In genomic region chr7:21041666-21042065, GRCh38 we compare ENCODE assay signal across 16 cellular contexts.
DNase-seq lines count a peak whose midpoint lies in the region; ATAC-seq and TF ChIP-seq lines count a peak whose summit lies in the region.
"Had no signal": no experiment of that assay in that cellular context is flagged by ENCODE, and none has a peak within 500 bp of the region (broad histone marks: within the 10 kb centered on the region; RNA-seq: fewer than 3 reads in every experiment).

No MANE protein-coding gene starts in this region.

- peak overlapping the region; percentile 18; the same call in 2 of the 3 replicates for H3K4me3 Mint-ChIP-seq in GM23338
- H3K4me3 Mint-ChIP-seq in glutamatergic neuron (ENCODE audit: unreplicated experiment): no peak overlapping the region

- H3K36me3 ChIP-seq in GM23338 (ENCODE audit: insufficient read depth) (no peaks in the 10 kb centered on the region), NT2/D1 (ENCODE audit: insufficient read depth, insufficient read length, low read length) (no peaks in the 10 kb centered on the region)
- H3K36me3 ChIP-seq: SJCRH30 had no signal

- H3K4me1 ChIP-seq in GM23338 (ENCODE audit: insufficient read depth) (peaks cover 49% of the 10 kb centered on the region), NT2/D1 (ENCODE audit: insufficient read depth, insufficient read length) (no peaks in the 10 kb centered on the region)
- H3K4me1 ChIP-seq: SJCRH30 had no signal

- H3K4me1 Mint-ChIP-seq in GM23338 (peaks cover 54% of the 10 kb centered on the region), glutamatergic neuron (ENCODE audit: low read depth, unreplicated experiment) (peaks cover 14% of the 10 kb centered on the region)

- no peaks in the 10 kb centered on the region; the same call in 1 of the 2 replicates for H3K9me3 ChIP-seq in NT2/D1 (ENCODE audit: insufficient read depth, low read length)
- H3K9me3 ChIP-seq: SJCRH30 had no signal

- no peaks in the 10 kb centered on the region for H3F3A ChIP-seq in GM23338 (replicated peaks; ENCODE audit: low read depth)

- H3K27ac Mint-ChIP-seq in GM23338: peak overlapping the region; percentile 75
- peak overlapping the region; percentile 65 for H3K27ac Mint-ChIP-seq in glutamatergic neuron (ENCODE audit: unreplicated experiment)

- peak; percentile 68 for DNase-seq in GM23338 (ENCODE audit: low spot score)
- DNase-seq in NT2/D1 (ENCODE audit: low read depth, low spot score): peak; percentile 59
- peak; percentile 57 for DNase-seq in glutamatergic neuron
- DNase-seq in myocyte (ENCODE audit: low read depth): peak; percentile 8
- no peak for DNase-seq in activated CD4-positive, alpha-beta T cell treated with anti-CD3 and anti-CD28 coated beads for 4 hours
- DNase-seq in HuH-7 (ENCODE audit: low spot score): no peak
- DNase-seq: C1 segment of cervical spinal cord, KG1, NCI-H1048, NCI-H1694, NCI-H446 treated with DMSO at 0.1 percent for 48 hours, RPMI8226 had no signal

- no peaks in the 10 kb centered on the region for H3K9me2 ChIP-seq in GM23338 (ENCODE audit: insufficient read depth)

- H2AFZ ChIP-seq in GM23338: peak overlapping the region; percentile 6; the same call in 1 of the 2 replicates

- H3K27me3 Mint-ChIP-seq in GM23338 (ENCODE audit: insufficient read depth, low read depth, poor library complexity) (no peaks in the 10 kb centered on the region), glutamatergic neuron (ENCODE audit: unreplicated experiment) (no peaks in the 10 kb centered on the region)

- H3K27me3 ChIP-seq in GM23338 (ENCODE audit: insufficient read depth): no peaks in the 10 kb centered on the region
- no peaks in the 10 kb centered on the region for H3K27me3 ChIP-seq in NT2/D1 (ENCODE audit: insufficient read depth, insufficient read length)
- H3K27me3 ChIP-seq: SJCRH30 had no signal

- H3K9me3 Mint-ChIP-seq in GM23338 (peaks cover 21% of the 10 kb centered on the region), glutamatergic neuron (ENCODE audit: unreplicated experiment) (no peaks in the 10 kb centered on the region)

- no peak overlapping the region for H3K9ac ChIP-seq in NT2/D1 (ENCODE audit: insufficient read length, low read depth)

- peak; percentile 99 for ATAC-seq in GM23338
- ATAC-seq in GM21619 (IDR thresholded peaks at IDR 0.05; ENCODE audit: unreplicated experiment): no peak
- ATAC-seq in HG02884 (IDR thresholded peaks at IDR 0.05; ENCODE audit: unreplicated experiment): no peak
- ATAC-seq: HCT116 had no signal

- no peaks in the 10 kb centered on the region for H4K20me1 ChIP-seq in GM23338 (replicated peaks; ENCODE audit: insufficient read depth)

- peak overlapping the region; percentile 21; the same call in 1 of the 2 replicates for H3K4me2 ChIP-seq in GM23338

- no peak overlapping the region for H3K4me3 ChIP-seq in GM23338
- no peak overlapping the region for H3K4me3 ChIP-seq in NT2/D1 (ENCODE audit: insufficient read length, low read depth)
- H3K4me3 ChIP-seq: SJCRH30 had no signal

- H3K36me3 Mint-ChIP-seq in GM23338 (ENCODE audit: low read depth): peaks cover 19% of the 10 kb centered on the region; the same call in 2 of the 3 replicates
- H3K36me3 Mint-ChIP-seq in glutamatergic neuron (ENCODE audit: unreplicated experiment): peaks cover 9% of the 10 kb centered on the region

- no peak for TF ChIP-seq CTCF in GM23338 (conservative IDR thresholded peaks at IDR 0.05; ENCODE audit: low read depth in 2 of 2)
- no peak for TF ChIP-seq CTCF in glutamatergic neuron (IDR thresholded peaks at IDR 0.05; ENCODE audit: partially characterized antibody, unreplicated experiment)

- H3K79me2 ChIP-seq in GM23338 (replicated peaks; ENCODE audit: insufficient read depth): no peaks in the 10 kb centered on the region

- no peak overlapping the region; the same call in 1 of the 2 replicates for H3K27ac ChIP-seq in GM23338 (ENCODE audit: low read depth)
- H3K27ac ChIP-seq: SJCRH30 had no signal

TF ChIP-seq in GM23338, 12 proteins besides CTCF, POLR2A, EP300 and RAD21:
- TF ChIP-seq NANOG (IDR thresholded peaks at IDR 0.05; ENCODE audit: borderline replicate concordance) (no peak), ZNF462 (CRISPR knock-in tag; IDR thresholded peaks at IDR 0.05) (peak; percentile 19; the same call in 1 of the 2 replicates)
- TF ChIP-seq, protein P1, sequence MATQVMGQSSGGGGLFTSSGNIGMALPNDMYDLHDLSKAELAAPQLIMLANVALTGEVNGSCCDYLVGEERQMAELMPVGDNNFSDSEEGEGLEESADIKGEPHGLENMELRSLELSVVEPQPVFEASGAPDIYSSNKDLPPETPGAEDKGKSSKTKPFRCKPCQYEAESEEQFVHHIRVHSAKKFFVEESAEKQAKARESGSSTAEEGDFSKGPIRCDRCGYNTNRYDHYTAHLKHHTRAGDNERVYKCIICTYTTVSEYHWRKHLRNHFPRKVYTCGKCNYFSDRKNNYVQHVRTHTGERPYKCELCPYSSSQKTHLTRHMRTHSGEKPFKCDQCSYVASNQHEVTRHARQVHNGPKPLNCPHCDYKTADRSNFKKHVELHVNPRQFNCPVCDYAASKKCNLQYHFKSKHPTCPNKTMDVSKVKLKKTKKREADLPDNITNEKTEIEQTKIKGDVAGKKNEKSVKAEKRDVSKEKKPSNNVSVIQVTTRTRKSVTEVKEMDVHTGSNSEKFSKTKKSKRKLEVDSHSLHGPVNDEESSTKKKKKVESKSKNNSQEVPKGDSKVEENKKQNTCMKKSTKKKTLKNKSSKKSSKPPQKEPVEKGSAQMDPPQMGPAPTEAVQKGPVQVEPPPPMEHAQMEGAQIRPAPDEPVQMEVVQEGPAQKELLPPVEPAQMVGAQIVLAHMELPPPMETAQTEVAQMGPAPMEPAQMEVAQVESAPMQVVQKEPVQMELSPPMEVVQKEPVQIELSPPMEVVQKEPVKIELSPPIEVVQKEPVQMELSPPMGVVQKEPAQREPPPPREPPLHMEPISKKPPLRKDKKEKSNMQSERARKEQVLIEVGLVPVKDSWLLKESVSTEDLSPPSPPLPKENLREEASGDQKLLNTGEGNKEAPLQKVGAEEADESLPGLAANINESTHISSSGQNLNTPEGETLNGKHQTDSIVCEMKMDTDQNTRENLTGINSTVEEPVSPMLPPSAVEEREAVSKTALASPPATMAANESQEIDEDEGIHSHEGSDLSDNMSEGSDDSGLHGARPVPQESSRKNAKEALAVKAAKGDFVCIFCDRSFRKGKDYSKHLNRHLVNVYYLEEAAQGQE (IDR thresholded peaks at IDR 0.05; ENCODE audit: unreplicated experiment): no peak

Comparison
In these comparisons a context has a peak if more than half of its experiments do, and no peak if none do; other contexts are left out.
1. DNase-seq: peak in GM23338 (single experiment), NT2/D1 (single experiment), glutamatergic neuron (single experiment) and myocyte (single experiment); none in activated CD4-positive, alpha-beta T cell treated with anti-CD3 and anti-CD28 coated beads for 4 hours (0 of 2) and HuH-7 (single experiment).